ENCODE assay signal across 8 cellular contexts in the genomic region with DNA sequence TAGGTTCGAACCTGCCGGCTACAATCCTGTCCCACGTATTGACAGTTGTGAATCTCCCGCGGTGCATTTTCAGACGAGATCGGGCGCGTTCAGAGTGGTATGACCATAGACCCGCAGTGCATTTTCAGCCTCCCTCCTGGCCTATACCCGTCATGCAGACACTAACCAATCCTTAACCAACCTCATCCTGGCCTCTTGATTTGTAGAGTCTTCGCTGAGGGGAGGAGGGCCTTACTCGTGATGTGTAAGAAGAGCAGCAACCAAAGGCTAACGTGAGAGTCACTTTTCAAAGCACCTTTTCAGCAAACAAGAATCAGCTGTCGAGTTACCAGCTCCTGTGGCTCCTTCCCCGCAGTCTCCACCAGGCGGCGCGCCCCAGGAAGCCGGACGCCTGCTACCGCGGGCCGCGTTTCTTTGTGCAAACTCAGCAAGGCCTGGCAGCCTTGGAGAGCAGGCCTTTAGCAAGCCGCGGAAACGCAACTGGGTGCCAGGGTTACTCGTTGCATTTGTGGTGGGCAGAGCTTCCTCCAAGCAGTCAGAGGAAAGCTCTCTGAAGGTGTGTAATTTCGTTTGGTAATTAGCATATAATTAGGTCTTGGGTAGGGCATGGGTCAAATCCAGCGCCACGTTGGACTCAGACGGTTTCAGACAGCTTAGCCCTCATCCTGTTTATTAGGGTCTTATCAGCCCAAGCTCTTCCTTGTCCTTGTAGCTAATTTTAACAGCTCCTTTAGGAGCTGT.
DNase-seq lines count a peak whose midpoint lies in the region; ATAC-seq and TF ChIP-seq lines count a peak whose summit lies in the region.

No MANE protein-coding gene starts in this region.

- CTCF ChIA-PET in PC-3 (lab: Charles Lee), result interaction anchor here (0.6 to 1.4 kb wide), 9 partner anchors 13 to 949 kb away, joined by 3 to 19 read pairs (median 4); no protein-coding TSS in a partner anchor

- no peaks in the 10 kb centered on the region for H3K79me2 ChIP-seq in PC-3 (ENCODE audit: low read length)

- H3K4me1 ChIP-seq in PC-3 (ENCODE audit: insufficient read depth, low read length), result peaks cover 9% of the 10 kb centered on the region

- H3K36me3 Mint-ChIP-seq in IgD-negative memory B cell (no peaks in the 10 kb centered on the region), nephron progenitor cell (ENCODE audit: low read depth) (peaks cover 6% of the 10 kb centered on the region)
- H3K36me3 Mint-ChIP-seq in activated T-cell treated with anti-CD3 and anti-CD28 coated beads, Interleukin-2, amount 50 U/mL, for 72 hours (ENCODE audit: insufficient read depth in 2 of 2), result no peaks in the 10 kb centered on the region

- H3K27me3 ChIP-seq in PC-3 (ENCODE audit: low read length), result no peaks in the 10 kb centered on the region

- peak overlapping the region; percentile 77 for H3K4me2 ChIP-seq in PC-3 (ENCODE audit: low read length)

- intact Hi-C loops in PC-3 (cut with micrococcal nuclease), result no loop called here

- H3K27me3 Mint-ChIP-seq in IgD-negative memory B cell (peaks cover 5% of the 10 kb centered on the region), nephron progenitor cell (ENCODE audit: low read depth, poor library complexity) (peaks cover 21% of the 10 kb centered on the region)
- H3K27me3 Mint-ChIP-seq in activated T-cell treated with anti-CD3 and anti-CD28 coated beads, Interleukin-2, amount 50 U/mL, for 72 hours (ENCODE audit: low read depth), result peaks cover 36% of the 10 kb centered on the region

- ATAC-seq in GM19395 (IDR thresholded peaks at IDR 0.05; ENCODE audit: unreplicated experiment), result peak; percentile 54
- peak; percentile 87 for ATAC-seq in PC-3
- peak; percentile 97 for ATAC-seq in activated T-cell treated with anti-CD3 and anti-CD28 coated beads, Interleukin-2, amount 50 U/mL, for 72 hours (replicated peaks in 1 of 2)
- ATAC-seq in stimulated activated naive CD8-positive, alpha-beta T cell treated with anti-CD3 and anti-CD28 coated beads, Interleukin-15, Interleukin-2, amounts not matched to agents 100 U/mL and 50 U/mL, for 24 hours, result peak; percentile 96

- no peak overlapping the region for H3K27ac ChIP-seq in PC-3 (ENCODE audit: low read length)

- POLR2A ChIA-PET in PC-3 (lab: Charles Lee; ENCODE audit: unreplicated experiment), result interaction anchor here (0.5 to 0.6 kb wide), 2 partner anchors 121 to 1559 kb away, joined by 3 to 4 read pairs; a partner anchor contains a TSS

- peak overlapping the region in 2 of 4 donors; percentile 8 to 37 for H3K4me3 Mint-ChIP-seq in IgD-negative memory B cell
- peak overlapping the region; percentile 4 to 16 for H3K4me3 Mint-ChIP-seq in activated T-cell treated with anti-CD3 and anti-CD28 coated beads, Interleukin-2, amount 50 U/mL, for 72 hours
- H3K4me3 Mint-ChIP-seq in nephron progenitor cell, result peak overlapping the region; percentile 77

- no peaks in the 10 kb centered on the region for H3F3A ChIP-seq in PC-3 (ENCODE audit: low read length, unreplicated experiment)

- H3K9me2 ChIP-seq in PC-3 (replicated peaks; ENCODE audit: low read length), result no peaks in the 10 kb centered on the region

- no TSS peak for BruUV-seq in PC-3 (replicated peaks; lab: Mats Ljungman, UMichigan)

- TF ChIP-seq CTCF in PC-3 (conservative IDR thresholded peaks at IDR 0.05; ENCODE audit: low read depth, low read length) (peak; percentile 92), nephron progenitor cell (IDR thresholded peaks at IDR 0.05) (peak; percentile 93)

- H3K4me3 ChIP-seq in PC-3 (ENCODE audit: low read length), result peak overlapping the region; percentile 57

- H3K4me1 Mint-ChIP-seq in IgD-negative memory B cell, result peaks cover 26 to 32% (median 32%) of the 10 kb centered on the region in 3 donors
- H3K4me1 Mint-ChIP-seq in activated T-cell treated with anti-CD3 and anti-CD28 coated beads, Interleukin-2, amount 50 U/mL, for 72 hours (ENCODE audit: low read depth), result peaks cover 6% of the 10 kb centered on the region
- H3K4me1 Mint-ChIP-seq in nephron progenitor cell, result peaks cover 32% of the 10 kb centered on the region

- H3K36me3 ChIP-seq in PC-3 (ENCODE audit: low read depth, low read length), result no peaks in the 10 kb centered on the region

- peak overlapping the region; percentile 77 for H2AFZ ChIP-seq in PC-3 (ENCODE audit: low read length)

- H3K27ac Mint-ChIP-seq in IgD-negative memory B cell (peak overlapping the region; percentile 78 to 91 (median 89)), nephron progenitor cell (no peak overlapping the region)
- peak overlapping the region; percentile 58 for H3K27ac Mint-ChIP-seq in activated T-cell treated with anti-CD3 and anti-CD28 coated beads, Interleukin-2, amount 50 U/mL, for 72 hours

- H3K9me3 Mint-ChIP-seq in IgD-negative memory B cell (no peaks in the 10 kb centered on the region), nephron progenitor cell (peaks cover 36% of the 10 kb centered on the region)
- no peaks in the 10 kb centered on the region for H3K9me3 Mint-ChIP-seq in activated T-cell treated with anti-CD3 and anti-CD28 coated beads, Interleukin-2, amount 50 U/mL, for 72 hours

- DNase-seq in AML-193 (lab: John Stamatoyannopoulos, UW), result peak; percentile 73 to 78
- DNase-seq in PC-3, result peak; percentile 89
- peak; percentile 86 to 91 for DNase-seq in activated T-cell treated with anti-CD3 and anti-CD28 coated beads, Interleukin-2, amount 50 U/mL, for 72 hours
- DNase-seq in fibroblast of peridontal ligament (ENCODE audit: extremely low read depth), result peak; percentile 74
- peak; percentile 89 for DNase-seq in nephron progenitor cell
- DNase-seq in stimulated activated naive CD8-positive, alpha-beta T cell treated with anti-CD3 and anti-CD28 coated beads, Interleukin-15, Interleukin-2, amounts not matched to agents 100 U/mL and 50 U/mL, for 24 hours, result peak; percentile 90

- no peaks in the 10 kb centered on the region for H3K9me3 ChIP-seq in PC-3 (ENCODE audit: low read length)

- no peak overlapping the region for H3K9ac ChIP-seq in PC-3 (ENCODE audit: low read length)

- no peaks in the 10 kb centered on the region for H4K20me1 ChIP-seq in PC-3 (ENCODE audit: low read length)
